16 cellular contexts compared by ENCODE assay signal in the genomic region with DNA sequence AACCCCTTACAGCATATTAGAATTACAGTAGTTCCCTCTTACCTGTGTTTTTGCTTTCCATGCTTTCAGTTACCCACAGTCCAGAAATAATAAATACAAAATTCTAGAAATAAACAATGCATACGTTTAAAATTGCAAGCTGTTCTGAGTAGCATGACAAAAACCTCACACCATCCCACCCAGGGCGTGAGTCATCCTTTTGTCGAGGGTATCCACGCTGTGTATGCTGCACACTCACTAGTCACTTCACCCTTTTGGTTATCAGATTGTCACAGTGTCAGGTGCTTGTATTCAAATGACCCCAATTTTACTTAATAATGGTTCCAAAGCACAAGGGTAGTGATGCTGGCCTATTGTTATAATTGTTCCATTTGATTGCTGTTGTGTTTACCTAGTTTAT.
"Had no signal": no experiment of that assay in that cellular context is flagged by ENCODE, and none has a peak within 500 bp of the region (broad histone marks: within the 10 kb centered on the region; RNA-seq: fewer than 3 reads in every experiment).

No MANE protein-coding gene starts in this region.

- H3K9ac ChIP-seq: parathyroid adenoma had no signal

- H3K36me3 Mint-ChIP-seq: activated naive CD8-positive, alpha-beta T cell; mesothelial cell of epicardium; natural killer cell treated with Interleukin-12 subunit alpha and Interleukin-12 subunit beta and Interleukin-15 and Interleukin-18, amount 100 ng/mL, for 72 hours; T-cell had no signal

- H3K27ac Mint-ChIP-seq: activated naive CD8-positive, alpha-beta T cell; mesothelial cell of epicardium; natural killer cell treated with Interleukin-12 subunit alpha and Interleukin-12 subunit beta and Interleukin-15 and Interleukin-18, amount 100 ng/mL, for 72 hours; T-cell had no signal

- H3K4me3 Mint-ChIP-seq: activated naive CD8-positive, alpha-beta T cell; mesothelial cell of epicardium; natural killer cell treated with Interleukin-12 subunit alpha and Interleukin-12 subunit beta and Interleukin-15 and Interleukin-18, amount 100 ng/mL, for 72 hours; T-cell had no signal

- H3K4me1 Mint-ChIP-seq: T-cell had no signal

- H3K4me2 ChIP-seq: smooth muscle cell had no signal

- FAIRE-seq: keratinocyte had no signal

- H3K79me2 ChIP-seq: parathyroid adenoma had no signal

- H3K9me3 ChIP-seq: body of pancreas, lower lobe of right lung, right lobe of liver, thoracic aorta, upper lobe of left lung had no signal

- DNase-seq: activated CD4-positive, alpha-beta T cell treated with anti-CD3 and anti-CD28 coated beads, Interleukin-2, amount 50 U/mL, for 1 hour; body of pancreas; caudate nucleus; dorsolateral prefrontal cortex; hypothalamus; lower lobe of right lung; right lobe of liver; T-cell; upper lobe of left lung had no signal

- H3K9me3 Mint-ChIP-seq: mesothelial cell of epicardium; natural killer cell treated with Interleukin-12 subunit alpha and Interleukin-12 subunit beta and Interleukin-15 and Interleukin-18, amount 100 ng/mL, for 72 hours; T-cell had no signal

- H2AFZ ChIP-seq: parathyroid adenoma had no signal

- H3K4me1 ChIP-seq: body of pancreas, lower lobe of right lung, parathyroid adenoma, right lobe of liver, upper lobe of left lung had no signal

- H3K4me3 ChIP-seq: body of pancreas, dorsolateral prefrontal cortex, lower lobe of right lung, right lobe of liver, smooth muscle cell, thoracic aorta, upper lobe of left lung had no signal

- H3K27ac ChIP-seq: body of pancreas, dorsolateral prefrontal cortex, lower lobe of right lung, parathyroid adenoma, right lobe of liver, thoracic aorta, upper lobe of left lung had no signal

- H3K27me3 Mint-ChIP-seq: T-cell had no signal

- H3K27me3 ChIP-seq: body of pancreas, dorsolateral prefrontal cortex, right lobe of liver, upper lobe of left lung had no signal

- H3K36me3 ChIP-seq: lower lobe of right lung, right lobe of liver, thoracic aorta, upper lobe of left lung had no signal

- ATAC-seq: body of pancreas; lower lobe of right lung; natural killer cell treated with Interleukin-12 subunit alpha and Interleukin-12 subunit beta and Interleukin-15 and Interleukin-18, amount 100 ng/mL, for 72 hours; right lobe of liver; T-cell had no signal
